8 cellular contexts compared by ENCODE assay signal in genomic region chr12:96399919-96400630, GRCh38. TPM values are rescaled to one million over a fixed set of nuclear protein-coding genes. Genes with fewer than 3 reads are reported as not detected.
DNase-seq lines count a peak whose midpoint lies in the region; ATAC-seq and TF ChIP-seq lines count a peak whose summit lies in the region.

Gene CDK17, minus strand, starts transcription at chr12:96400439. Its CDS starts 65,603 bp downstream, at chr12:96334836.

- DNase-seq in DMS153 (lab: John Stamatoyannopoulos, UW) (peak; percentile 57), OCI-M1 (lab: John Stamatoyannopoulos, UW) (peak; percentile 89)
- peak; percentile 92 for DNase-seq in activated T-cell treated with anti-CD3 and anti-CD28 coated beads, Interleukin-2, amount 50 U/mL, for 1 hour
- DNase-seq in stimulated activated CD8-positive, alpha-beta memory T cell treated with anti-CD3 and anti-CD28 coated beads, Interleukin-7, amount 100 ng/mL, for 24 hours (ENCODE audit: low read depth) = peak; percentile 61

- H3K27me3 ChIP-seq in esophagus (ENCODE audit: control insufficient read depth in 1 of 2, insufficient read depth in 2 of 2, low read length in 2 of 2) (no peaks in the 10 kb centered on the region), muscle layer of duodenum (ENCODE audit: low read depth, low read length) (no peaks in the 10 kb centered on the region)

- peak; percentile 50 for ATAC-seq in GM21529 (IDR thresholded peaks at IDR 0.05; ENCODE audit: unreplicated experiment)

- H3K4me3 ChIP-seq in esophagus (ENCODE audit: low read depth in 1 of 2, low read length in 2 of 2) = peak within 1 kb of the TSS; percentile 82 to 100
- H3K4me3 ChIP-seq in muscle layer of duodenum (ENCODE audit: low read depth in 1 of 2, low read length in 2 of 2) = peak within 1 kb of the TSS; percentile 90 to 99

- peak; percentile 45; the same call in 1 of the 2 replicates for TF ChIP-seq RAD21 in Ishikawa (IDR thresholded peaks at IDR 0.05; ENCODE audit: low read depth)

- H3K36me3 ChIP-seq in esophagus (ENCODE audit: control insufficient read depth in 2 of 2, insufficient read depth in 2 of 2, low read length in 1 of 2) (no peaks in the 10 kb centered on the region), muscle layer of duodenum (ENCODE audit: control insufficient read depth in 1 of 2, insufficient read depth in 2 of 2, low read length in 2 of 2) (peaks cover 0 to 13% of the 10 kb centered on the region in 2 donors)

- no peaks in the 10 kb centered on the region for H3K4me1 ChIP-seq in esophagus (ENCODE audit: control insufficient read depth in 2 of 2, insufficient read depth in 2 of 2, low read length in 1 of 2)
- peaks cover 5 to 20% of the 10 kb centered on the region in 2 donors for H3K4me1 ChIP-seq in muscle layer of duodenum (ENCODE audit: control insufficient read depth in 1 of 2, insufficient read depth in 2 of 2, low read length in 2 of 2)

- peak within 1 kb of the TSS; percentile 98 to 100 for H3K27ac ChIP-seq in esophagus (ENCODE audit: low read depth in 2 of 2, low read length in 1 of 2)
- peak within 1 kb of the TSS; percentile 94 for H3K27ac ChIP-seq in muscle layer of duodenum (ENCODE audit: low read length)

- TF ChIP-seq EP300 in Ishikawa (IDR thresholded peaks at IDR 0.05; ENCODE audit: borderline replicate concordance) = 0 out of 2 replicates have a peak, but pooled peaks have one; percentile 8

- H3K9me3 ChIP-seq in esophagus (ENCODE audit: control insufficient read depth in 2 of 2, insufficient read depth in 1 of 2, low read depth in 1 of 2, low read length in 1 of 2) (no peaks in the 10 kb centered on the region), muscle layer of duodenum (ENCODE audit: control insufficient read depth in 1 of 2, low read length in 2 of 2) (no peaks in the 10 kb centered on the region)

- whole genome bisulfite sequencing in esophagus, 2 donors = 1% methylated on average over 87 to 112 of the region's 112 CpGs

TF ChIP-seq in Ishikawa, 13 proteins besides CTCF, POLR2A, EP300 and RAD21:
- TF ChIP-seq USF1 (IDR thresholded peaks at IDR 0.05) (no peak), TAF1 (IDR thresholded peaks at IDR 0.05; ENCODE audit: low read depth) (peak; percentile 35; the same call in 1 of the 2 replicates), MAX (IDR thresholded peaks at IDR 0.05) (no peak; the same call in 1 of the 2 replicates), NFIC (IDR thresholded peaks at IDR 0.05) (no peak), REST (IDR thresholded peaks at IDR 0.05; ENCODE audit: low read depth) (no peak), ZBTB7A (IDR thresholded peaks at IDR 0.05; ENCODE audit: low read depth) (peak; percentile 64; the same call in 1 of the 2 replicates), TCF12 (IDR thresholded peaks at IDR 0.05; ENCODE audit: low read depth) (no peak; the same call in 1 of the 2 replicates), YY1 (IDR thresholded peaks at IDR 0.05; ENCODE audit: low read depth) (peak; percentile 66), TEAD4 (IDR thresholded peaks at IDR 0.05) (no peak), FOXM1 (IDR thresholded peaks at IDR 0.05; ENCODE audit: borderline replicate concordance, low read depth) (no peak), CEBPB (IDR thresholded peaks at IDR 0.05) (no peak), CREB1 (IDR thresholded peaks at IDR 0.05; ENCODE audit: low read depth) (no peak), EGR1 (IDR thresholded peaks at IDR 0.05) (peak; percentile 66)

RNA-seq across cellular contexts. Expression of gene CDK17, which starts in this region (rescaled TPM):
- polyA plus RNA-seq in esophagus = 1 to 10 TPM; 6.3 to 6.5 TPM

Comparison
In these comparisons a context has a peak if more than half of its experiments do, and no peak if none do; other contexts are left out.
1. Peak in every context shown above with its lines: DNase-seq, ATAC-seq, H3K4me3 ChIP-seq and H3K27ac ChIP-seq.